In genomic region chr4:75004755-75005668, GRCh38 we compare ENCODE assay signal across 12 cellular contexts.
DNase-seq lines count a peak whose midpoint lies in the region; ATAC-seq and TF ChIP-seq lines count a peak whose summit lies in the region.
"Had no signal": no experiment of that assay in that cellular context is flagged by ENCODE, and none has a peak within 500 bp of the region (broad histone marks: within the 10 kb centered on the region; RNA-seq: fewer than 3 reads in every experiment).

No MANE protein-coding gene starts in this region.

- H3K9me3 ChIP-seq in heart left ventricle = peaks cover 0 to 16% (median 0%) of the 10 kb centered on the region in 12 donors
- H3K9me3 ChIP-seq: colonic mucosa had no signal

- ATAC-seq in GM21528 (IDR thresholded peaks at IDR 0.05; ENCODE audit: low FRiP score, unreplicated experiment) (peak; percentile 71), HG03571 (IDR thresholded peaks at IDR 0.05; ENCODE audit: unreplicated experiment) (peak; percentile 84), heart left ventricle (peak; percentile 62 to 79 (median 70))

- peaks cover 0 to 28% (median 5%) of the 10 kb centered on the region in 12 donors for H3K4me1 ChIP-seq in heart left ventricle
- H3K4me1 ChIP-seq: colonic mucosa had no signal

- 41 to 48% (median 45%) methylated on average over 9 of the region's 9 CpGs for WGBS in heart left ventricle, 4 donors

- no peak for TF ChIP-seq CTCF in heart left ventricle (IDR thresholded peaks at IDR 0.05)

- H3K27me3 ChIP-seq in heart left ventricle = no peaks in the 10 kb centered on the region
- H3K27me3 ChIP-seq: colonic mucosa had no signal

- intact Hi-C loops in heart left ventricle (cut with DNase I) = no loop called here

- no peak for TF ChIP-seq POLR2A in heart left ventricle (IDR thresholded peaks at IDR 0.05)

- no peaks in the 10 kb centered on the region for H3K36me3 ChIP-seq in heart left ventricle
- H3K36me3 ChIP-seq: colonic mucosa had no signal

- peak overlapping the region in 9 of 12 donors; percentile 5 to 71 (median 41) for H3K27ac ChIP-seq in heart left ventricle
- H3K27ac ChIP-seq: colonic mucosa had no signal

- H3K4me3 ChIP-seq in heart left ventricle = no peak overlapping the region
- H3K4me3 ChIP-seq: colonic mucosa, SK-N-MC had no signal

- peak; percentile 6 for DNase-seq in DMS79 (lab: John Stamatoyannopoulos, UW)
- peak in 3 of 5 donors; percentile 35 to 52 (median 43) for DNase-seq in heart left ventricle
- no peak for DNase-seq in glomerular visceral epithelial cell (ENCODE audit: extremely low spot score)
- no peak for DNase-seq in islet precursor cell
- DNase-seq in NCI-H187 treated with DMSO at 0.1 percent for 48 hours (lab: John Stamatoyannopoulos, UW) = no peak
- no peak for DNase-seq in NCI-H226
- DNase-seq: activated CD8-positive, alpha-beta memory T cell treated with anti-CD3 and anti-CD28 coated beads, Interleukin-2, amount 50 U/mL, for 4 hours; colonic mucosa; NCI-H1105 had no signal

Comparison
In these comparisons a context has a peak if more than half of its experiments do, and no peak if none do; other contexts are left out.
1. DNase-seq: peak in DMS79 (single experiment) and heart left ventricle (3 of 5); none in glomerular visceral epithelial cell (single experiment), islet precursor cell (single experiment), NCI-H187 treated with DMSO at 0.1 percent for 48 hours (single experiment) and NCI-H226 (single experiment).
2. Peak in every context shown above with its lines, with median percentiles within 50 percentile points of each other: ATAC-seq.